In genomic region chr2:233375490-233376314, GRCh38 we compare ENCODE assay signal across 16 cellular contexts. TPM values are rescaled to one million over a fixed set of nuclear protein-coding genes. Genes with fewer than 3 reads are reported as not detected.
DNase-seq lines count a peak whose midpoint lies in the region; ATAC-seq and TF ChIP-seq lines count a peak whose summit lies in the region.
"Had no signal": no experiment of that assay in that cellular context is flagged by ENCODE, and none has a peak within 500 bp of the region (broad histone marks: within the 10 kb centered on the region; RNA-seq: fewer than 3 reads in every experiment).

No MANE protein-coding gene starts in this region.

- TF ChIP-seq CTCF in MM.1S (IDR thresholded peaks at IDR 0.05; ENCODE audit: low read length), result no peak
- TF ChIP-seq CTCF in left lung (IDR thresholded peaks at IDR 0.05), result no peak
- no peak for TF ChIP-seq CTCF in transverse colon (IDR thresholded peaks at IDR 0.05)

- H3K36me3 ChIP-seq in MM.1S (replicated peaks; ENCODE audit: insufficient read depth, low read length), result no peaks in the 10 kb centered on the region; the same call in 1 of the 2 replicates
- peaks cover 0 to 26% of the 10 kb centered on the region in 2 donors for H3K36me3 ChIP-seq in left lung
- H3K36me3 ChIP-seq in transverse colon, result no peaks in the 10 kb centered on the region
- H3K36me3 ChIP-seq: uterus had no signal

- CTCF ChIA-PET in activated naive CD4-positive, alpha-beta T cell treated with anti-CD3 and anti-CD28 coated beads for 36 hours (lab: Charles Lee), result no interaction called here

- peak overlapping the region; percentile 38; the same call in 1 of the 2 replicates for H3K9ac ChIP-seq in MM.1S (ENCODE audit: low read length)

- H2AFZ ChIP-seq in MM.1S (ENCODE audit: low read length), result 0 out of 2 replicates have a peak overlapping the region, but pooled peaks have one; percentile 16

- peaks cover 19% of the 10 kb centered on the region for H3K36me3 Mint-ChIP-seq in activated naive CD4-positive, alpha-beta T cell treated with anti-CD3 and anti-CD28 coated beads for 36 hours (ENCODE audit: low read depth)

- no peak for TF ChIP-seq POLR2A in transverse colon (IDR thresholded peaks at IDR 0.05)

- in situ Hi-C loops in transverse colon (cut with MboI; ENCODE audit: low pct_ligation_motif_present in 1 of 4, low pct_unique_long_range_greater_than_20kb in 1 of 4, low sequenced_read_pairs in 3 of 4), result no loop called here

- no peaks in the 10 kb centered on the region for H3K27me3 Mint-ChIP-seq in activated naive CD4-positive, alpha-beta T cell treated with anti-CD3 and anti-CD28 coated beads for 36 hours (ENCODE audit: low read depth)

- peak overlapping the region; percentile 67 for H3K4me2 ChIP-seq in MM.1S (ENCODE audit: low read depth, low read length)

- H3K4me1 Mint-ChIP-seq in activated naive CD4-positive, alpha-beta T cell treated with anti-CD3 and anti-CD28 coated beads for 36 hours (ENCODE audit: low read depth), result peaks cover 27% of the 10 kb centered on the region

- TF ChIP-seq EP300 in transverse colon (IDR thresholded peaks at IDR 0.05; ENCODE audit: low read depth), result no peak

- H3K9me2 ChIP-seq in MM.1S (replicated peaks; ENCODE audit: insufficient read depth, low read length), result no peaks in the 10 kb centered on the region

- H3K9me3 ChIP-seq in MM.1S (replicated peaks; ENCODE audit: insufficient read depth, low read length) (no peaks in the 10 kb centered on the region), left lung (no peaks in the 10 kb centered on the region), transverse colon (no peaks in the 10 kb centered on the region)
- H3K9me3 ChIP-seq: uterus had no signal

- no peaks in the 10 kb centered on the region for H3K9me3 Mint-ChIP-seq in activated naive CD4-positive, alpha-beta T cell treated with anti-CD3 and anti-CD28 coated beads for 36 hours
- H3K9me3 Mint-ChIP-seq: activated T-cell treated with anti-CD3 and anti-CD28 coated beads, Interleukin-2, amount 50 U/mL, for 4 hours had no signal

- peak overlapping the region; percentile 88 for H3K27ac ChIP-seq in MM.1S (ENCODE audit: low read length)
- H3K27ac ChIP-seq in left lung, result peak overlapping the region; percentile 51 to 68
- peak overlapping the region in 3 of 4 donors; percentile 18 to 56 (median 21) for H3K27ac ChIP-seq in transverse colon
- H3K27ac ChIP-seq: uterus had no signal

- 54 to 66% methylated on average over 5 to 10 of the region's 10 CpGs for WGBS in transverse colon (ENCODE audit: low coverage in 1 of 2), 2 donors

- peaks cover 58% of the 10 kb centered on the region for H3K79me2 ChIP-seq in MM.1S (ENCODE audit: low read length)

- H3K27me3 ChIP-seq in MM.1S (replicated peaks; ENCODE audit: insufficient read depth, low read length) (no peaks in the 10 kb centered on the region), left lung (no peaks in the 10 kb centered on the region), transverse colon (no peaks in the 10 kb centered on the region)
- H3K27me3 ChIP-seq: uterus had no signal

- no peaks in the 10 kb centered on the region for H4K20me1 ChIP-seq in MM.1S (ENCODE audit: insufficient read depth, low read length)

- no peak for DNase-seq in activated naive CD4-positive, alpha-beta T cell treated with anti-CD3 and anti-CD28 coated beads for 36 hours
- DNase-seq in activated naive CD4-positive, alpha-beta T cell (lab: John Stamatoyannopoulos, UW), result no peak
- DNase-seq in MM.1S (peak; percentile 74), left lung (no peak), transverse colon (no peak)
- no peak for DNase-seq in stimulated activated CD4-positive, alpha-beta T cell treated with anti-CD3 and anti-CD28 coated beads, Interleukin-15, amount 100 ng/mL, for 24 hours
- DNase-seq: activated CD4-positive, alpha-beta T cell treated with anti-CD3 and anti-CD28 coated beads for 4 hours; activated T-cell treated with anti-CD3 and anti-CD28 coated beads, Interleukin-2, amount 50 U/mL, for 4 hours; anterior cingulate cortex; Calu3; NCI-H187 treated with DMSO at 0.1 percent for 48 hours; NCI-H774; uterus had no signal

- H3K4me3 Mint-ChIP-seq in activated naive CD4-positive, alpha-beta T cell treated with anti-CD3 and anti-CD28 coated beads for 36 hours, result no peak overlapping the region
- H3K4me3 Mint-ChIP-seq: activated T-cell treated with anti-CD3 and anti-CD28 coated beads, Interleukin-2, amount 50 U/mL, for 4 hours had no signal

- peak overlapping the region; percentile 5 for H3K27ac Mint-ChIP-seq in activated naive CD4-positive, alpha-beta T cell treated with anti-CD3 and anti-CD28 coated beads for 36 hours

- intact Hi-C loops in activated naive CD4-positive, alpha-beta T cell treated with anti-CD3 and anti-CD28 coated beads for 36 hours (cut with micrococcal nuclease), result no loop called here
- intact Hi-C loops in left lung (cut with DNase I), result no loop called here
- intact Hi-C loops in transverse colon (cut with DNase I; ENCODE audit: low total_unique reads), result no loop called here

- H3K4me1 ChIP-seq in MM.1S (ENCODE audit: low read length) (peaks cover 23% of the 10 kb centered on the region), left lung (peaks cover 0 to 19% of the 10 kb centered on the region in 2 donors), transverse colon (peaks cover 0 to 19% (median 9%) of the 10 kb centered on the region in 4 donors)
- H3K4me1 ChIP-seq: uterus had no signal

- H3K4me3 ChIP-seq in MM.1S (ENCODE audit: low read length), result peak overlapping the region; percentile 26; the same call in 1 of the 2 replicates
- no peak overlapping the region for H3K4me3 ChIP-seq in left lung
- no peak overlapping the region for H3K4me3 ChIP-seq in transverse colon
- H3K4me3 ChIP-seq: uterus had no signal

- peaks cover 22% of the 10 kb centered on the region for H3F3A ChIP-seq in MM.1S (ENCODE audit: insufficient read depth, low read length)

- peak; percentile 80 for ATAC-seq in left lung
- ATAC-seq in GM21717 (IDR thresholded peaks at IDR 0.05; ENCODE audit: unreplicated experiment), result no peak
- ATAC-seq in GM19035 (IDR thresholded peaks at IDR 0.05; ENCODE audit: unreplicated experiment), result no peak
- ATAC-seq: HCT116 had no signal

RNA-seq across cellular contexts. Expression of gene DGKD, which starts 21.4 kb away (rescaled TPM):
- 10 to 100 TPM; 68.9 to 72.3 TPM for total RNA-seq in activated naive CD4-positive, alpha-beta T cell treated with anti-CD3 and anti-CD28 coated beads for 36 hours
- total RNA-seq in left lung, result 10 to 100 TPM; 87.7 to 98.0 TPM
- 100 to 1,000 TPM in 1 of 4 donors, 10 to 100 TPM in 3; 55.7 to 166 (median 91.5) TPM for total RNA-seq in transverse colon

Comparison
In these comparisons a context has a peak if more than half of its experiments do, and no peak if none do; other contexts are left out.
1. H3K27ac ChIP-seq: peak in every context shown above with its lines; median percentile 88 in MM.1S; 60 in left lung; 21 in transverse colon.